Comparison of ENCODE assay signal across 1 cellular context in genomic region chr7:44885394-44886317, GRCh38.
TF ChIP-seq lines count a peak whose summit lies in the region.

Gene PURB (minus strand): TSS chr7:44885530. CDS start chr7:44885348, 182 bp downstream.

TF ChIP-seq in K562, 482 proteins besides CTCF, POLR2A, EP300 and RAD21 (continued from another document and continues in another):
- TF ChIP-seq CUX1 (CRISPR knock-in tag; IDR thresholded peaks at IDR 0.05): no peak
- no peak for TF ChIP-seq ZNF121 (CRISPR knock-in tag; conservative IDR thresholded peaks at IDR 0.05)
- TF ChIP-seq KDM1A (IDR thresholded peaks at IDR 0.05): no peak
- TF ChIP-seq PTBP1 (IDR thresholded peaks at IDR 0.05; ENCODE audit: low read depth, low read length): no peak
- peak; percentile 92 for TF ChIP-seq NFE2 (IDR thresholded peaks at IDR 0.05; ENCODE audit: low read depth)
- TF ChIP-seq CBFA2T2 (conservative IDR thresholded peaks at IDR 0.05): no peak
- TF ChIP-seq DNMT1 (IDR thresholded peaks at IDR 0.05): no peak
- TF ChIP-seq BCOR (IDR thresholded peaks at IDR 0.05): peak; percentile 62; the same call in 1 of the 2 replicates
- no peak; the same call in 1 of the 2 replicates for TF ChIP-seq ZC3H4 (CRISPR knock-in tag; IDR thresholded peaks at IDR 0.05; ENCODE audit: borderline replicate concordance)
- TF ChIP-seq CEBPG (CRISPR knock-in tag; IDR thresholded peaks at IDR 0.05): no peak
- TF ChIP-seq CEBPG (tag; conservative IDR thresholded peaks at IDR 0.05 in 1 of 2, IDR thresholded peaks at IDR 0.05 in 1 of 2): no peak
- TF ChIP-seq ZBTB5 (IDR thresholded peaks at IDR 0.05): no peak
- TF ChIP-seq RFX1 (IDR thresholded peaks at IDR 0.05): no peak
- no peak for TF ChIP-seq STAT6 (CRISPR knock-in tag; IDR thresholded peaks at IDR 0.05)
- TF ChIP-seq TAL1 (IDR thresholded peaks at IDR 0.05): peak; percentile 8; the same call in 1 of the 2 replicates
- no peak for TF ChIP-seq ZNF134 (CRISPR knock-in tag; conservative IDR thresholded peaks at IDR 0.05)
- no peak for TF ChIP-seq WHSC1 (IDR thresholded peaks at IDR 0.05; ENCODE audit: low read length)
- peak; percentile 15; the same call in 1 of the 2 replicates for TF ChIP-seq ZBED1 (IDR thresholded peaks at IDR 0.05)
- no peak for TF ChIP-seq ZNF354B (CRISPR knock-in tag; IDR thresholded peaks at IDR 0.05)
- peak in 1 of 2 experiments; percentile 80; a peak in 1 of 4 replicates for TF ChIP-seq BCLAF1 (IDR thresholded peaks at IDR 0.05; ENCODE audit: borderline replicate concordance in 1 of 2, control insufficient read depth in 1 of 2, low read depth in 2 of 2, low read length in 1 of 2)
- TF ChIP-seq TFAM (CRISPR knock-in tag; conservative IDR thresholded peaks at IDR 0.05): no peak
- no peak for TF ChIP-seq ZFPM2 (CRISPR knock-in tag; IDR thresholded peaks at IDR 0.05)
- peak; percentile 87; the same call in 1 of the 2 replicates for TF ChIP-seq AFF4 (CRISPR knock-in tag; IDR thresholded peaks at IDR 0.05)
- peak; percentile 58 for TF ChIP-seq L3MBTL2 (IDR thresholded peaks at IDR 0.05)
- no peak for TF ChIP-seq E2F3 (CRISPR knock-in tag; IDR thresholded peaks at IDR 0.05)
- TF ChIP-seq ESRRA (IDR thresholded peaks at IDR 0.05; ENCODE audit: borderline replicate concordance, low read depth): peak; percentile 82; the same call in 1 of the 2 replicates
- no peak; the same call in 1 of the 2 replicates for TF ChIP-seq ZNF263 (CRISPR knock-in tag; IDR thresholded peaks at IDR 0.05; ENCODE audit: borderline replicate concordance)
- no peak for TF ChIP-seq ELF4 (CRISPR knock-in tag; IDR thresholded peaks at IDR 0.05)
- TF ChIP-seq SAFB2 (IDR thresholded peaks at IDR 0.05; ENCODE audit: borderline replicate concordance, low read depth, low read length, severe bottlenecking): no peak
- TF ChIP-seq FOS (IDR thresholded peaks at IDR 0.05; ENCODE audit: extremely low read depth, insufficient read length): peak; percentile 41
- 0 out of 2 replicates have a peak, but pooled peaks have one; percentile 74 for TF ChIP-seq ARID4B (CRISPR knock-in tag; IDR thresholded peaks at IDR 0.05)
- peak; percentile 80 to 84 for TF ChIP-seq NRF1 (conservative IDR thresholded peaks at IDR 0.05 in 1 of 2, IDR thresholded peaks at IDR 0.05 in 1 of 2)
- TF ChIP-seq CREB5 (CRISPR knock-in tag; IDR thresholded peaks at IDR 0.05): no peak
